11 cellular contexts compared by ENCODE assay signal in genomic region chr10:131979336-131979735, GRCh38. TPM values are rescaled to one million over a fixed set of nuclear protein-coding genes. Genes with fewer than 3 reads are reported as not detected.
A peak's percentile ranks its signal among the peaks of the same experiment; 100 is the strongest.
DNase-seq lines count a peak whose midpoint lies in the region; ATAC-seq and TF ChIP-seq lines count a peak whose summit lies in the region.
"Had no signal": no experiment of that assay in that cellular context is flagged by ENCODE, and none has a peak within 500 bp of the region (broad histone marks: within the 10 kb centered on the region; RNA-seq: fewer than 3 reads in every experiment).

No MANE protein-coding gene starts in this region.

- H3K79me2 ChIP-seq in ACC112 (ENCODE audit: control insufficient read depth, insufficient read depth, low read length, unreplicated experiment): peaks cover 82% of the 10 kb centered on the region

- H3K4me3 Mint-ChIP-seq in HFFc6: peak overlapping the region; percentile 98
- H3K4me3 Mint-ChIP-seq in naive thymus-derived CD4-positive, alpha-beta T cell: peak overlapping the region; percentile 71 to 88 (median 83)

- no peaks in the 10 kb centered on the region for H3K9me3 Mint-ChIP-seq in HFFc6
- peaks cover 0 to 3% (median 0%) of the 10 kb centered on the region in 11 donors for H3K9me3 Mint-ChIP-seq in naive thymus-derived CD4-positive, alpha-beta T cell

- peak overlapping the region; percentile 84 for H3K27ac Mint-ChIP-seq in HFFc6
- H3K27ac Mint-ChIP-seq in naive thymus-derived CD4-positive, alpha-beta T cell: peak overlapping the region; percentile 69 to 96 (median 92)

- H3K4me3 ChIP-seq in ACC112 (ENCODE audit: low read depth, low read length) (peak overlapping the region; percentile 98), cardiac fibroblast (replicated peaks in 1 of 2; ENCODE audit: low read depth in 2 of 2, low read length in 2 of 2) (peak overlapping the region; percentile 74 to 92)
- no peak overlapping the region for H3K4me3 ChIP-seq in naive thymus-derived CD4-positive, alpha-beta T cell (ENCODE audit: low read length)

- DNase-seq in HFFc6 (no peak), cardiac fibroblast (ENCODE audit: low read depth in 2 of 2) (no peak), retina (no peak), NCI-H524 (lab: John Stamatoyannopoulos, UW) (no peak)
- DNase-seq in naive thymus-derived CD4-positive, alpha-beta T cell: no peak
- DNase-seq in stimulated activated CD4-positive, alpha-beta T cell treated with anti-CD3 and anti-CD28 coated beads, Interleukin-2, amount 100 ng/mL, for 24 hours: no peak
- DNase-seq: GDM1, SW 1271 had no signal

- no peaks in the 10 kb centered on the region for H3K27me3 ChIP-seq in ACC112 (ENCODE audit: insufficient read depth, low read length)
- H3K27me3 ChIP-seq in naive thymus-derived CD4-positive, alpha-beta T cell (ENCODE audit: control insufficient read depth in 2 of 2, insufficient read depth in 2 of 2, low read length in 2 of 2): no peaks in the 10 kb centered on the region

- no peak for ATAC-seq in naive thymus-derived CD4-positive, alpha-beta T cell
- ATAC-seq in HG03432 (IDR thresholded peaks at IDR 0.05; ENCODE audit: unreplicated experiment): no peak
- ATAC-seq: HCT116 had no signal

- no peak overlapping the region for H2AFZ ChIP-seq in ACC112 (ENCODE audit: low read length, unreplicated experiment)

- intact Hi-C loops in naive thymus-derived CD4-positive, alpha-beta T cell (cut with micrococcal nuclease): loop anchor here in 1 of 2 donors (2.0 kb wide), 1 partner anchor 15 kb away; no protein-coding TSS in a partner anchor

- CTCF ChIA-PET in naive thymus-derived CD4-positive, alpha-beta T cell (lab: Charles Lee): no interaction called here

- peaks cover 27% of the 10 kb centered on the region; the same call in 1 of the 2 replicates for H3K36me3 Mint-ChIP-seq in HFFc6 (ENCODE audit: low read depth)
- peaks cover 0 to 36% (median 7%) of the 10 kb centered on the region in 5 donors for H3K36me3 Mint-ChIP-seq in naive thymus-derived CD4-positive, alpha-beta T cell

- H3K9me3 ChIP-seq in naive thymus-derived CD4-positive, alpha-beta T cell (ENCODE audit: control insufficient read depth in 2 of 3, low read length in 3 of 3): no peaks in the 10 kb centered on the region

- peaks cover 43% of the 10 kb centered on the region for H3K4me1 Mint-ChIP-seq in HFFc6 (ENCODE audit: low read depth)
- H3K4me1 Mint-ChIP-seq in naive thymus-derived CD4-positive, alpha-beta T cell: peaks cover 39 to 72% (median 65%) of the 10 kb centered on the region in 7 donors

- H3K36me3 ChIP-seq in ACC112 (ENCODE audit: insufficient read depth, low read length): peaks cover 9% of the 10 kb centered on the region; the same call in 1 of the 2 replicates
- no peaks in the 10 kb centered on the region for H3K36me3 ChIP-seq in naive thymus-derived CD4-positive, alpha-beta T cell (ENCODE audit: control insufficient read depth in 2 of 3, insufficient read depth in 3 of 3, low read length in 3 of 3)

- peak overlapping the region; percentile 16; the same call in 1 of the 2 replicates for H3K27ac ChIP-seq in ACC112 (ENCODE audit: low read depth, low read length)
- peak overlapping the region; percentile 54 for H3K27ac ChIP-seq in naive thymus-derived CD4-positive, alpha-beta T cell (ENCODE audit: low read depth, low read length)

- H3K27me3 Mint-ChIP-seq in HFFc6 (ENCODE audit: insufficient read depth): no peaks in the 10 kb centered on the region; the same call in 1 of the 2 replicates
- peaks cover 0 to 8% (median 0%) of the 10 kb centered on the region in 5 donors for H3K27me3 Mint-ChIP-seq in naive thymus-derived CD4-positive, alpha-beta T cell

- peaks cover 43% of the 10 kb centered on the region for H3K4me1 ChIP-seq in ACC112 (ENCODE audit: control insufficient read depth, insufficient read depth, low read length, unreplicated experiment)
- peaks cover 7 to 40% of the 10 kb centered on the region in 2 donors for H3K4me1 ChIP-seq in naive thymus-derived CD4-positive, alpha-beta T cell (ENCODE audit: control insufficient read depth in 2 of 2, insufficient read depth in 2 of 2, low read length in 2 of 2)

- POLR2A ChIA-PET in naive thymus-derived CD4-positive, alpha-beta T cell (lab: Charles Lee): no interaction called here

- TF ChIP-seq CTCF in HFFc6 (IDR thresholded peaks at IDR 0.05) (no peak), cardiac fibroblast (IDR thresholded peaks at IDR 0.05; ENCODE audit: low read depth, low read length) (no peak)

RNA-seq across cellular contexts. Expression of gene BNIP3, which starts 2.4 kb away (rescaled TPM):
- 100 to 1,000 TPM in 1 of 6 experiments, 10 to 100 TPM in 5; 71.0 to 107 (median 78.3) TPM for total RNA-seq in HFFc6 (2021; fragmentation: NEBNext Ultra II Directional; extraction: Animal tissue kit (Norgen Biotek cat#: 25700))
- total RNA-seq in naive thymus-derived CD4-positive, alpha-beta T cell: 10 to 100 TPM; 17.7 to 81.7 (median 39.3) TPM
- polyA plus RNA-seq in naive thymus-derived CD4-positive, alpha-beta T cell: 10 to 100 TPM; 40.5 to 41.5 TPM
